In the genomic region with DNA sequence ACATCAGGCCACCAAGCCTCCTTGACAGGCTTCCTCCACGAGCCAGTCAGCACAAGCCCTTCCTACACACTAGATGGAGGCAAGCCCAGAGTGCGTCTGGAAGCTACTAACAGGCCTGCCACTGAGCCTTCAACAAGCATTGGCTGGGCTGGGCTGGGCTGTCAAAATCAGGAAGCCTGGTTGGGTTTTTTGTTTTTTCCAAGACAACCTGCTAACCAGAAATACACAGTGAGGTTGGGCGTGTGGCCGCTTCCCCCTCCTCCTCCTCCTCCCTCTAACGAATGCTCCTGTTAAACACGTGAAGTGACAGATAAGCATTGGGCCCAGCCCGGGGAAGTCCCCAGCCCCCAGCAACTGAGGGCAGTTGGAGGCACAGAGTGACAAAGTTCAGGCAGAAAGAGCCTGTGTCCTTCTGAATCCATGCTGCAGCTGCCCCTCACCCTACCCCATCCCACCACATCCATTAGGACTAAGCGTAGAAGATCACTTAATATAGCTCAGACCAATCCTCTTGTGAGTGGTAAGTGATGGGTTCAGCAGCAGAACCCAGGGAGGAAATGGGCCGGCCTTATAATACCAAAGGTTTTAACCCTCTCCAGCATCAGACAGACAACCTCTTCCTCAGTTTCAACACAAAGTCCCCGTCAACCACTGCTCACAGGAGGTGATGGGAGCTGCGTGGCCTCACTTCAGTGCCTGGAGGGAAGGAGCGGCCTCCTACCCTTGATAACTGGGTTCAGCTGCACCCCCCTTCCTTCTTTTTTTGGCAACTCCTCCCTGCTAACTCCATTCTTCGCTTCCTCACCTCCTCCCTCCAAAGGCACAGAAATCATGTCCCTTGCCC, we compare ENCODE assay signal across 8 cellular contexts. TPM values are rescaled to one million over a fixed set of nuclear protein-coding genes. Genes with fewer than 3 reads are reported as not detected.
DNase-seq lines count a peak whose midpoint lies in the region; ATAC-seq and TF ChIP-seq lines count a peak whose summit lies in the region.

No MANE protein-coding gene starts in this region.

- H3K27me3 ChIP-seq in gastroesophageal sphincter (no peaks in the 10 kb centered on the region), tibial artery (peaks cover 0 to 19% of the 10 kb centered on the region in 2 donors)

- H3K36me3 ChIP-seq in gastroesophageal sphincter (no peaks in the 10 kb centered on the region), tibial artery (peaks cover 0 to 6% (median 0%) of the 10 kb centered on the region in 3 donors)

- no peak for TF ChIP-seq POLR2A in gastroesophageal sphincter (IDR thresholded peaks at IDR 0.05)

- ATAC-seq in HG02642 (IDR thresholded peaks at IDR 0.05; ENCODE audit: poor library complexity, unreplicated experiment) (peak; percentile 54), gastroesophageal sphincter (peak; percentile 81), HG03139 (IDR thresholded peaks at IDR 0.05; ENCODE audit: unreplicated experiment) (no peak)

- intact Hi-C loops in tibial artery (cut with DNase I; ENCODE audit: low total_unique reads), result no loop called here

- TF ChIP-seq EP300 in gastroesophageal sphincter (IDR thresholded peaks at IDR 0.05), result no peak

- TF ChIP-seq CTCF in gastroesophageal sphincter (IDR thresholded peaks at IDR 0.05) (no peak), tibial artery (IDR thresholded peaks at IDR 0.05) (no peak)

- WGBS in gastroesophageal sphincter (ENCODE audit: low coverage in 1 of 2), 2 donors, result 26 to 37% methylated on average over 6 to 8 of the region's 13 CpGs

- H3K4me3 ChIP-seq in GM08714 (ENCODE audit: low read length) (peak overlapping the region; percentile 42; the same call in 1 of the 2 replicates), gastroesophageal sphincter (peak overlapping the region in 1 of 2 donors; percentile 56), tibial artery (peak overlapping the region; percentile 38 to 50)

- H3K27ac ChIP-seq in gastroesophageal sphincter, result peak overlapping the region; percentile 35 to 86 (median 82)
- peak overlapping the region; percentile 25 to 69 for H3K27ac ChIP-seq in tibial artery

- H3K9me3 ChIP-seq in gastroesophageal sphincter (no peaks in the 10 kb centered on the region), tibial artery (peaks cover 0 to 9% (median 3%) of the 10 kb centered on the region in 3 donors)

- peak; percentile 81 for DNase-seq in NOMO-1 treated with dmso at 0.1 percent for 144 hours (lab: John Stamatoyannopoulos, UW; ENCODE audit: unreplicated experiment)
- peak; percentile 66 for DNase-seq in activated T-helper 1 cell treated with Interleukin-2 at 50 U/mL for 16 hours (ENCODE audit: low read depth)
- peak; percentile 88 for DNase-seq in pons (ENCODE audit: low spot score)
- peak; percentile 92 for DNase-seq in tibial artery

- H3K4me1 ChIP-seq in gastroesophageal sphincter (peaks cover 3 to 32% (median 17%) of the 10 kb centered on the region in 3 donors), tibial artery (peaks cover 0 to 29% (median 21%) of the 10 kb centered on the region in 4 donors)

RNA-seq across cellular contexts. Expression of a gene that starts 1.1 kb away (rescaled TPM):
- total RNA-seq in gastroesophageal sphincter, result 10 to 100 TPM in 2 of 4 donors, 1 to 10 TPM in 2; 4.4 to 20.2 (median 9.0) TPM
